ENCODE assay signal across 8 cellular contexts in genomic region chr20:54649511-54649962, GRCh38.
A peak's percentile ranks its signal among the peaks of the same experiment; 100 is the strongest.
DNase-seq lines count a peak whose midpoint lies in the region; FAIRE-seq and TF ChIP-seq lines count a peak whose summit lies in the region.

No MANE protein-coding gene starts in this region.

- H3K27ac Mint-ChIP-seq in activated T-helper 2 cell treated with anti-CD3 and anti-CD28 coated beads, Interferon-gamma antibody, Interleukin-2, Interleukin-4, amounts not matched to agents 10 μg/mL and 5 μg/mL and 100 μg/mL, durations not matched to agents 14 hours and 24 hours and 36 hours: no peak overlapping the region

- peak; percentile 74 for FAIRE-seq in GM19239 (lab: Jason Lieb, UNC)

- TF ChIP-seq CTCF in LNCaP clone FGC (IDR thresholded peaks at IDR 0.05; ENCODE audit: control insufficient read depth, extremely low read depth, insufficient read depth): peak; percentile 89
- TF ChIP-seq CTCF in osteoblast (IDR thresholded peaks at IDR 0.05; ENCODE audit: extremely low read depth, low read depth, low read length): peak; percentile 90
- peak; percentile 51 to 79 (median 74) for TF ChIP-seq CTCF in transverse colon (IDR thresholded peaks at IDR 0.05)

- no peaks in the 10 kb centered on the region for H3K79me2 ChIP-seq in osteoblast (ENCODE audit: insufficient read depth, low read length)

- whole genome bisulfite sequencing in transverse colon (ENCODE audit: low coverage in 1 of 2), 2 donors: 0 to 14% methylated on average over 5 to 8 of the region's 8 CpGs

- H3K4me3 ChIP-seq in LNCaP clone FGC (ENCODE audit: low read depth, low read length) (no peak overlapping the region), osteoblast (ENCODE audit: insufficient read depth, low read length) (no peak overlapping the region), transverse colon (no peak overlapping the region)

- H3K4me1 Mint-ChIP-seq in activated T-helper 2 cell treated with anti-CD3 and anti-CD28 coated beads, Interferon-gamma antibody, Interleukin-2, Interleukin-4, amounts not matched to agents 10 μg/mL and 5 μg/mL and 100 μg/mL, durations not matched to agents 14 hours and 24 hours and 36 hours (ENCODE audit: low read depth): no peaks in the 10 kb centered on the region

- H3K4me1 ChIP-seq in osteoblast (ENCODE audit: insufficient read depth, low read length) (peaks cover 12% of the 10 kb centered on the region), transverse colon (no peaks in the 10 kb centered on the region)

- TF ChIP-seq POLR2A in transverse colon (IDR thresholded peaks at IDR 0.05): no peak

- DNase-seq in Ammon's horn (ENCODE audit: low spot score) (peak; percentile 83), GM19239 (ENCODE audit: insufficient read length, low spot score) (peak; percentile 36), LNCaP clone FGC (ENCODE audit: low read depth) (peak; percentile 63), RPMI7951 (ENCODE audit: low read depth) (peak; percentile 69), foreskin melanocyte (peak; percentile 69), osteoblast (ENCODE audit: insufficient read length, low spot score, missing footprints) (no peak), transverse colon (peak; percentile 77)
- peak; percentile 34 for DNase-seq in activated T-helper 2 cell treated with anti-CD3 and anti-CD28 coated beads, Interferon-gamma antibody, Interleukin-2, Interleukin-4, amounts not matched to agents 10 μg/mL and 5 μg/mL and 100 μg/mL, durations not matched to agents 14 hours and 24 hours and 36 hours (ENCODE audit: low spot score)

- H3K9me3 ChIP-seq in osteoblast (ENCODE audit: low read depth, low read length) (no peaks in the 10 kb centered on the region), transverse colon (no peaks in the 10 kb centered on the region)

- H3K36me3 ChIP-seq in osteoblast (ENCODE audit: insufficient read depth, low read length): no peaks in the 10 kb centered on the region
- no peaks in the 10 kb centered on the region for H3K36me3 ChIP-seq in transverse colon

- in situ Hi-C loops in transverse colon (cut with MboI; ENCODE audit: low pct_ligation_motif_present in 1 of 4, low pct_unique_long_range_greater_than_20kb in 1 of 4, low sequenced_read_pairs in 3 of 4): loop anchor here (5.0 to 25.0 kb wide), 5 partner anchors 425 to 562 kb away; no protein-coding TSS in a partner anchor

- H3K27ac ChIP-seq in osteoblast (ENCODE audit: low read depth, low read length) (peak overlapping the region; percentile 12), transverse colon (no peak overlapping the region)

- H3K27me3 Mint-ChIP-seq in activated T-helper 2 cell treated with anti-CD3 and anti-CD28 coated beads, Interferon-gamma antibody, Interleukin-2, Interleukin-4, amounts not matched to agents 10 μg/mL and 5 μg/mL and 100 μg/mL, durations not matched to agents 14 hours and 24 hours and 36 hours (ENCODE audit: low read depth): peaks cover 2% of the 10 kb centered on the region

- intact Hi-C loops in activated T-helper 2 cell treated with anti-CD3 and anti-CD28 coated beads, Interferon-gamma antibody, Interleukin-2, Interleukin-4, amounts not matched to agents 10 μg/mL and 5 μg/mL and 100 μg/mL, durations not matched to agents 14 hours and 24 hours and 36 hours (cut with micrococcal nuclease): loop anchor here (5.0 kb wide), 1 partner anchor 442 kb away; the partner anchor contains the start of gene PFDN4
- intact Hi-C loops in transverse colon (cut with DNase I; ENCODE audit: low total_unique reads): loop anchor here (5.0 kb wide), 1 partner anchor 427 kb away; no protein-coding TSS in a partner anchor

- H3K27me3 ChIP-seq in osteoblast (ENCODE audit: insufficient read depth, low read length) (no peaks in the 10 kb centered on the region), transverse colon (peaks cover 7% of the 10 kb centered on the region)

- H3K4me2 ChIP-seq in osteoblast (ENCODE audit: insufficient read depth, low read length): peak overlapping the region; percentile 11

- H3K9me3 Mint-ChIP-seq in activated T-helper 2 cell treated with anti-CD3 and anti-CD28 coated beads, Interferon-gamma antibody, Interleukin-2, Interleukin-4, amounts not matched to agents 10 μg/mL and 5 μg/mL and 100 μg/mL, durations not matched to agents 14 hours and 24 hours and 36 hours: no peaks in the 10 kb centered on the region

- no peaks in the 10 kb centered on the region for H4K20me1 ChIP-seq in osteoblast (ENCODE audit: insufficient read depth, low read length)

- no peaks in the 10 kb centered on the region for H3K36me3 Mint-ChIP-seq in activated T-helper 2 cell treated with anti-CD3 and anti-CD28 coated beads, Interferon-gamma antibody, Interleukin-2, Interleukin-4, amounts not matched to agents 10 μg/mL and 5 μg/mL and 100 μg/mL, durations not matched to agents 14 hours and 24 hours and 36 hours (ENCODE audit: low read depth)

- no peak overlapping the region for H3K4me3 Mint-ChIP-seq in activated T-helper 2 cell treated with anti-CD3 and anti-CD28 coated beads, Interferon-gamma antibody, Interleukin-2, Interleukin-4, amounts not matched to agents 10 μg/mL and 5 μg/mL and 100 μg/mL, durations not matched to agents 14 hours and 24 hours and 36 hours (ENCODE audit: low read depth)

- TF ChIP-seq EP300 in transverse colon (IDR thresholded peaks at IDR 0.05; ENCODE audit: low read depth): no peak

- no peak overlapping the region for H2AFZ ChIP-seq in osteoblast (ENCODE audit: low read length)
